34 cellular contexts compared by ENCODE assay signal in genomic region chr14:68499451-68499850, GRCh38.
"Had no signal": no experiment of that assay in that cellular context is flagged by ENCODE, and none has a peak within 500 bp of the region (broad histone marks: within the 10 kb centered on the region; RNA-seq: fewer than 3 reads in every experiment).

No MANE protein-coding gene starts in this region.

- FAIRE-seq: pancreas, small intestine, TTC549 had no signal

- ATAC-seq: activated naive CD8-positive, alpha-beta T cell treated with anti-CD3 and anti-CD28 coated beads, Interleukin-2, amount 50 U/mL, for 24 hours; left lobe of liver; lower lobe of right lung; mucosa of descending colon; pancreas; stimulated activated effector memory CD8-positive, alpha-beta T cell treated with anti-CD3 and anti-CD28 coated beads, Interleukin-12 subunit alpha, Interleukin-12 subunit beta, amount 100 ng/mL, for 72 hours had no signal

- H3K4me1 Mint-ChIP-seq: activated CD4-positive, alpha-beta memory T cell treated with anti-CD3 and anti-CD28 coated beads, Interleukin-2, amount 10 ng/mL, durations not matched to agents 7 days and 5 days; stimulated activated effector memory CD8-positive, alpha-beta T cell treated with anti-CD3 and anti-CD28 coated beads, Interleukin-12 subunit alpha, Interleukin-12 subunit beta, amount 100 ng/mL, for 72 hours had no signal

- H3K36me3 Mint-ChIP-seq: stimulated activated effector memory CD8-positive, alpha-beta T cell treated with anti-CD3 and anti-CD28 coated beads, Interleukin-12 subunit alpha, Interleukin-12 subunit beta, amount 100 ng/mL, for 72 hours had no signal

- H3K9me3 Mint-ChIP-seq: activated CD4-positive, alpha-beta memory T cell treated with anti-CD3 and anti-CD28 coated beads, Interleukin-2, amount 10 ng/mL, durations not matched to agents 7 days and 5 days; activated naive CD8-positive, alpha-beta T cell treated with anti-CD3 and anti-CD28 coated beads, Interleukin-2, amount 50 U/mL, for 24 hours; activated T-cell treated with anti-CD3 and anti-CD28 coated beads, Interleukin-2, amount 50 U/mL, for 24 hours; nephron progenitor cell; stimulated activated effector memory CD8-positive, alpha-beta T cell treated with anti-CD3 and anti-CD28 coated beads, Interleukin-12 subunit alpha, Interleukin-12 subunit beta, amount 100 ng/mL, for 72 hours had no signal

- H3K4me3 Mint-ChIP-seq: activated CD4-positive, alpha-beta memory T cell treated with anti-CD3 and anti-CD28 coated beads, Interleukin-2, amount 10 ng/mL, durations not matched to agents 7 days and 5 days; activated CD4-positive, alpha-beta T cell treated with anti-CD3 and anti-CD28 coated beads, Interleukin-2, amount 10 ng/mL, durations not matched to agents 24 days and 14 days; activated naive CD8-positive, alpha-beta T cell treated with anti-CD3 and anti-CD28 coated beads, Interleukin-2, amount 50 U/mL, for 24 hours; activated T-cell treated with anti-CD3 and anti-CD28 coated beads, Interleukin-2, amount 50 U/mL, for 24 hours; nephron progenitor cell; stimulated activated effector memory CD8-positive, alpha-beta T cell treated with anti-CD3 and anti-CD28 coated beads, Interleukin-12 subunit alpha, Interleukin-12 subunit beta, amount 100 ng/mL, for 72 hours had no signal

- DNase-seq: activated CD4-positive, alpha-beta memory T cell treated with anti-CD3 and anti-CD28 coated beads, Interleukin-2, amount 10 ng/mL, durations not matched to agents 7 days and 5 days; activated CD4-positive, alpha-beta T cell treated with anti-CD3 and anti-CD28 coated beads, Interleukin-2, amount 10 ng/mL, durations not matched to agents 24 days and 14 days; activated CD4-positive, CD25-positive, alpha-beta regulatory T cell treated with anti-CD3 and anti-CD28 coated beads, Interleukin-2, amount 50 U/mL, for 72 hours; activated CD8-positive, alpha-beta memory T cell treated with anti-CD3 and anti-CD28 coated beads, Interleukin-2, amount 50 U/mL, for 48 hours; activated gamma-delta T cell; activated naive CD4-positive, alpha-beta T cell treated with anti-CD3 and anti-CD28 coated beads, Interleukin-2, amount 50 U/mL, for 16 hours; activated naive CD8-positive, alpha-beta T cell treated with anti-CD3 and anti-CD28 coated beads, Interleukin-2, amount 50 U/mL, for 24 hours; activated T-cell treated with anti-CD3 and anti-CD28 coated beads, Interleukin-2, amount 50 U/mL, for 24 hours; amygdala; caudate nucleus; cortex of kidney; esophagus squamous epithelium; foreskin melanocyte; kidney glomerular epithelial cell; lower lobe of right lung; mesenchymal stem cell; mucosa of descending colon; nephron progenitor cell; nucleus accumbens; pancreas; retina; sigmoid colon; small intestine; stimulated activated CD4-positive, alpha-beta T cell treated with anti-CD3 and anti-CD28 coated beads, Interleukin-4, amount 100 ng/mL, for 24 hours; stomach; T-helper 9 cell; tibial artery; WERI-Rb-1 had no signal

- H3K27ac ChIP-seq: epithelial cell of prostate, esophagus squamous epithelium, pancreas, prostate gland, sigmoid colon, stomach, tibial artery, vagina, WERI-Rb-1 had no signal

- H3K27ac Mint-ChIP-seq: activated CD4-positive, alpha-beta memory T cell treated with anti-CD3 and anti-CD28 coated beads, Interleukin-2, amount 10 ng/mL, durations not matched to agents 7 days and 5 days; activated CD4-positive, alpha-beta T cell treated with anti-CD3 and anti-CD28 coated beads, Interleukin-2, amount 10 ng/mL, durations not matched to agents 24 days and 14 days; activated naive CD8-positive, alpha-beta T cell treated with anti-CD3 and anti-CD28 coated beads, Interleukin-2, amount 50 U/mL, for 24 hours; activated T-cell treated with anti-CD3 and anti-CD28 coated beads, Interleukin-2, amount 50 U/mL, for 24 hours; nephron progenitor cell; stimulated activated effector memory CD8-positive, alpha-beta T cell treated with anti-CD3 and anti-CD28 coated beads, Interleukin-12 subunit alpha, Interleukin-12 subunit beta, amount 100 ng/mL, for 72 hours had no signal

- H3K27me3 Mint-ChIP-seq: activated CD4-positive, alpha-beta memory T cell treated with anti-CD3 and anti-CD28 coated beads, Interleukin-2, amount 10 ng/mL, durations not matched to agents 7 days and 5 days; activated naive CD8-positive, alpha-beta T cell treated with anti-CD3 and anti-CD28 coated beads, Interleukin-2, amount 50 U/mL, for 24 hours; activated T-cell treated with anti-CD3 and anti-CD28 coated beads, Interleukin-2, amount 50 U/mL, for 24 hours had no signal
